In the genomic region with DNA sequence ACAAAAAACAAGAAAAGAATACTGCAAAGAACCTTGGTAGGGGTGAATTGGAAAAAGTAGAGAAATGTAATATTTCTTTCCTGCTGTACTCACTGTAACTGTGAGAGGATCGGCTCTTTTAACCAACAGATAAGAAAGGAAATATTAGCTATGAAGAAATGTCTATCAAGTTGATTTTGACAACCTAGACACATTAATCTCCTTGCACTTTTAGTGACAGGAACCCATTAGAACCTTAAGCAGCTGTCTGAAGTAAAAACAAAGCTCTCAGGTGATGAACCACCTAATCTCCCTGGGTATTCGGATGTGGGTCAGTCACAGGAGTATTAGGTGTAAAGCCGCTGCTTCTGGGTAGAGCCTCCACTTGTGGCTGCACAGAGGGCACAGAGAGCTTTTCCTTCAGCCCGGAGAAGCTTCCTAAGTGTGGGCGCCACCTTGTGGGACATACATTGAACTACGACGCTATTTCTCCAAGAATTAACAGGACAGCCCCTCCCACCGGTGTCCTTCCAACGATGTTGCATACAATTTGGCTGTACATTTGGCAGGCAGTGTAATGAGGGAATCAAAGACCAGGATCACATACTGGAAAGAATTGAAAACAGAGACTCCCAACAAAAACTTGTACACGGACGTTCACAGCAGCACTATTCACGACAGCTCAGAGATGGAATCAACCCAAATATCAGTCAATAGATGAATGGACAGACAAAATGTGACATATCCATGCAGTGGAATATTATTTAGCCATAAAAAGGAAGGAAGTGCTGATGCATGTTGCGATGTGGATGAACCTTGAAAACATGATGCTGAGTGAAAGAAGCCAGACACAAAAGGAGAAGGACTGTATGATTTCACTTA, we compare ENCODE assay signal across 8 cellular contexts. TPM values are rescaled to one million over a fixed set of nuclear protein-coding genes. Genes with fewer than 3 reads are reported as not detected.
DNase-seq lines count a peak whose midpoint lies in the region; ATAC-seq, FAIRE-seq and TF ChIP-seq lines count a peak whose summit lies in the region.

No MANE protein-coding gene starts in this region.

- no peak overlapping the region for H3K27ac Mint-ChIP-seq in activated T-cell treated with anti-CD3 and anti-CD28 coated beads, Interleukin-2, amount 50 U/mL, for 24 hours
- no peak overlapping the region for H3K27ac Mint-ChIP-seq in natural killer cell
- no peak overlapping the region for H3K27ac Mint-ChIP-seq in stimulated activated naive B cell treated with anti-CD40 and anti-IgM and Interleukin-4, amounts not matched to agents 10 μg/mL and 1 μg/mL and 100 μg/mL, for 72 hours

- peak; percentile 80 for TF ChIP-seq CTCF in natural killer cell (IDR thresholded peaks at IDR 0.05)

- DNase-seq in A172 (ENCODE audit: low spot score) (peak; percentile 73), LHCN-M2 (ENCODE audit: low read depth) (peak; percentile 74), RCC 7860 (ENCODE audit: low spot score) (peak; percentile 68), fibroblast of gingiva (ENCODE audit: low read depth) (peak; percentile 87), natural killer cell (peak; percentile 31)
- peak; percentile 69 for DNase-seq in activated T-cell treated with anti-CD3 and anti-CD28 coated beads, Interleukin-2, amount 50 U/mL, for 24 hours
- peak; percentile 57 for DNase-seq in stimulated activated naive B cell treated with anti-CD40 and anti-IgM and Interleukin-4, amounts not matched to agents 10 μg/mL and 1 μg/mL and 100 μg/mL, for 72 hours

- H3K4me1 Mint-ChIP-seq in activated T-cell treated with anti-CD3 and anti-CD28 coated beads, Interleukin-2, amount 50 U/mL, for 24 hours (ENCODE audit: low read depth): peaks cover 6% of the 10 kb centered on the region
- H3K4me1 Mint-ChIP-seq in natural killer cell: peaks cover 9 to 11% of the 10 kb centered on the region in 2 donors
- H3K4me1 Mint-ChIP-seq in stimulated activated naive B cell treated with anti-CD40 and anti-IgM and Interleukin-4, amounts not matched to agents 10 μg/mL and 1 μg/mL and 100 μg/mL, for 72 hours: peaks cover 7 to 12% of the 10 kb centered on the region in 2 donors

- ATAC-seq in GM18867 (IDR thresholded peaks at IDR 0.05; ENCODE audit: unreplicated experiment) (peak; percentile 62), natural killer cell (peak; percentile 86 to 99 (median 97))
- ATAC-seq in stimulated activated naive B cell treated with anti-CD40 and anti-IgM and Interleukin-4, amounts not matched to agents 10 μg/mL and 1 μg/mL and 100 μg/mL, for 72 hours (replicated peaks): peak; percentile 92 to 93

- no peaks in the 10 kb centered on the region for H3K27me3 Mint-ChIP-seq in activated T-cell treated with anti-CD3 and anti-CD28 coated beads, Interleukin-2, amount 50 U/mL, for 24 hours
- H3K27me3 Mint-ChIP-seq in natural killer cell (ENCODE audit: low read depth in 2 of 2): peaks cover 4 to 10% of the 10 kb centered on the region in 2 donors
- H3K27me3 Mint-ChIP-seq in stimulated activated naive B cell treated with anti-CD40 and anti-IgM and Interleukin-4, amounts not matched to agents 10 μg/mL and 1 μg/mL and 100 μg/mL, for 72 hours: peaks cover 5 to 12% of the 10 kb centered on the region in 2 donors

- no peaks in the 10 kb centered on the region for H3K9me3 Mint-ChIP-seq in activated T-cell treated with anti-CD3 and anti-CD28 coated beads, Interleukin-2, amount 50 U/mL, for 24 hours
- no peaks in the 10 kb centered on the region for H3K9me3 Mint-ChIP-seq in natural killer cell
- no peaks in the 10 kb centered on the region for H3K9me3 Mint-ChIP-seq in stimulated activated naive B cell treated with anti-CD40 and anti-IgM and Interleukin-4, amounts not matched to agents 10 μg/mL and 1 μg/mL and 100 μg/mL, for 72 hours

- no peak for FAIRE-seq in RCC 7860 (lab: Jason Lieb, UNC)

- H3K4me3 Mint-ChIP-seq in activated T-cell treated with anti-CD3 and anti-CD28 coated beads, Interleukin-2, amount 50 U/mL, for 24 hours: no peak overlapping the region
- no peak overlapping the region for H3K4me3 Mint-ChIP-seq in natural killer cell
- no peak overlapping the region for H3K4me3 Mint-ChIP-seq in stimulated activated naive B cell treated with anti-CD40 and anti-IgM and Interleukin-4, amounts not matched to agents 10 μg/mL and 1 μg/mL and 100 μg/mL, for 72 hours

- intact Hi-C loops in natural killer cell (cut with micrococcal nuclease): loop anchor here (2.0 kb wide), 1 partner anchor 126 kb away; the partner anchor contains the start of gene ACAD10

- no peaks in the 10 kb centered on the region for H3K36me3 Mint-ChIP-seq in activated T-cell treated with anti-CD3 and anti-CD28 coated beads, Interleukin-2, amount 50 U/mL, for 24 hours (ENCODE audit: low read depth)
- H3K36me3 Mint-ChIP-seq in natural killer cell: no peaks in the 10 kb centered on the region
- H3K36me3 Mint-ChIP-seq in stimulated activated naive B cell treated with anti-CD40 and anti-IgM and Interleukin-4, amounts not matched to agents 10 μg/mL and 1 μg/mL and 100 μg/mL, for 72 hours: peaks cover 0 to 3% of the 10 kb centered on the region in 2 donors

RNA-seq across cellular contexts. Expression of gene MAPKAPK5, which starts 28.9 kb away (rescaled TPM):
- 42.6 and 43.8 TPM in 2 replicates for total RNA-seq in A172 (2014; rRNA removed; shearing (Covaris generic))
- total RNA-seq in LHCN-M2 (2014; rRNA removed) (56.4 and 75.9 TPM in 2 replicates), natural killer cell (10 to 100 TPM; 54.8 to 64.9 (median 63.5) TPM)
- 18.1 TPM for polyA plus RNA-seq in LHCN-M2 (2012)

RNA-seq across cellular contexts. Expression of gene ALDH2, which starts 46.4 kb away (rescaled TPM):
- not detected in 2 replicates for total RNA-seq in A172 (2014; rRNA removed; shearing (Covaris generic))
- total RNA-seq in LHCN-M2 (2014; rRNA removed) (4.5 and 5.8 TPM in 2 replicates), natural killer cell (1 to 10 TPM; 2.6 to 8.2 (median 3.8) TPM)
- 6.5 TPM for polyA plus RNA-seq in LHCN-M2 (2012)

Comparison
In these comparisons a context has a peak if more than half of its experiments do, and no peak if none do; other contexts are left out.
1. Peak in every context shown above with its lines: DNase-seq and ATAC-seq.
2. DNase-seq: peak in every context shown above with its lines; median percentile 87 in fibroblast of gingiva; 74 in LHCN-M2; 73 in A172; 69 in activated T-cell treated with anti-CD3 and anti-CD28 coated beads, Interleukin-2, amount 50 U/mL, for 24 hours; 68 in RCC 7860; 57 in stimulated activated naive B cell treated with anti-CD40 and anti-IgM and Interleukin-4, amounts not matched to agents 10 μg/mL and 1 μg/mL and 100 μg/mL, for 72 hours; 31 in natural killer cell.